ENCODE assay signal across 26 cellular contexts in genomic region chr20:58950603-58951002, GRCh38. TPM values are rescaled to one million over a fixed set of nuclear protein-coding genes. Genes with fewer than 3 reads are reported as not detected.
DNase-seq lines count a peak whose midpoint lies in the region; FAIRE-seq and TF ChIP-seq lines count a peak whose summit lies in the region.
"Had no signal": no experiment of that assay in that cellular context is flagged by ENCODE, and none has a peak within 500 bp of the region (broad histone marks: within the 10 kb centered on the region; RNA-seq: fewer than 3 reads in every experiment).

No MANE protein-coding gene starts in this region.

- POLR2A ChIA-PET in MCF 10A (lab: Yijun Ruan, JAX), result no interaction called here
- POLR2A ChIA-PET in OCI-LY7 (lab: Charles Lee), result interaction anchor here (0.6 kb wide), 1 partner anchor 132 kb away, joined by 3 read pairs; no protein-coding TSS in a partner anchor

- H3K9me3 Mint-ChIP-seq in MCF 10A (ENCODE audit: unreplicated experiment), result no peaks in the 10 kb centered on the region
- H3K9me3 Mint-ChIP-seq: activated CD4-positive, alpha-beta T cell treated with anti-CD3 and anti-CD28 coated beads, Interleukin-2, amount 10 ng/mL, durations not matched to agents 24 days and 14 days; activated T-cell treated with anti-CD3 and anti-CD28 coated beads, Interleukin-2, amount 50 U/mL, for 4 hours; natural killer cell treated with Interleukin-12 subunit alpha and Interleukin-12 subunit beta and Interleukin-15 and Interleukin-18, amount 100 ng/mL, for 72 hours had no signal

- no peaks in the 10 kb centered on the region for H3K4me1 Mint-ChIP-seq in MCF 10A (ENCODE audit: insufficient read depth, unreplicated experiment)
- H3K4me1 Mint-ChIP-seq: activated CD4-positive, alpha-beta T cell treated with anti-CD3 and anti-CD28 coated beads, Interleukin-2, amount 10 ng/mL, durations not matched to agents 24 days and 14 days; brain had no signal

- no peaks in the 10 kb centered on the region for H3K4me1 ChIP-seq in breast epithelium
- peaks cover 7% of the 10 kb centered on the region for H3K4me1 ChIP-seq in OCI-LY7 (ENCODE audit: insufficient read depth, low read length, poor library complexity, severe bottlenecking)
- no peaks in the 10 kb centered on the region for H3K4me1 ChIP-seq in small intestine (ENCODE audit: control insufficient read depth in 2 of 2, insufficient read depth in 1 of 2, low read depth in 1 of 2, low read length in 1 of 2)
- H3K4me1 ChIP-seq in effector memory CD4-positive, alpha-beta T cell (ENCODE audit: control insufficient read depth, insufficient read depth, low read length, poor library complexity, severe bottlenecking), result no peaks in the 10 kb centered on the region
- H3K4me1 ChIP-seq: adrenal gland, heart right ventricle, lower lobe of right lung, stomach, thyroid gland had no signal

- no peak for TF ChIP-seq CTCF in MCF 10A (IDR thresholded peaks at IDR 0.05; ENCODE audit: unreplicated experiment)
- no peak for TF ChIP-seq CTCF in breast epithelium (IDR thresholded peaks at IDR 0.05)
- TF ChIP-seq CTCF in OCI-LY7 (conservative IDR thresholded peaks at IDR 0.05; ENCODE audit: low read length), result peak; percentile 45; the same call in 1 of the 2 replicates
- peak; percentile 4 for TF ChIP-seq CTCF in bronchial epithelial cell (IDR thresholded peaks at IDR 0.05; ENCODE audit: insufficient read depth, low read length, severe bottlenecking)
- no peak for TF ChIP-seq CTCF in lower leg skin (IDR thresholded peaks at IDR 0.05)

- peaks cover 42% of the 10 kb centered on the region for H3K27me3 Mint-ChIP-seq in MCF 10A (ENCODE audit: insufficient read depth, unreplicated experiment)

- no peak overlapping the region for H3K4me3 Mint-ChIP-seq in MCF 10A (ENCODE audit: unreplicated experiment)
- H3K4me3 Mint-ChIP-seq: activated CD4-positive, alpha-beta T cell treated with anti-CD3 and anti-CD28 coated beads, Interleukin-2, amount 10 ng/mL, durations not matched to agents 24 days and 14 days; activated T-cell treated with anti-CD3 and anti-CD28 coated beads, Interleukin-2, amount 50 U/mL, for 4 hours; brain; natural killer cell treated with Interleukin-12 subunit alpha and Interleukin-12 subunit beta and Interleukin-15 and Interleukin-18, amount 100 ng/mL, for 72 hours had no signal

- no peaks in the 10 kb centered on the region for H4K20me1 ChIP-seq in OCI-LY7 (ENCODE audit: insufficient read depth, low read length)

- H3K4me3 ChIP-seq in breast epithelium, result no peak overlapping the region
- H3K4me3 ChIP-seq in OCI-LY7 (ENCODE audit: low read depth, low read length, poor library complexity, severe bottlenecking), result no peak overlapping the region
- no peak overlapping the region for H3K4me3 ChIP-seq in bronchial epithelial cell (ENCODE audit: low read depth, low read length)
- no peak overlapping the region for H3K4me3 ChIP-seq in small intestine (ENCODE audit: low read depth in 1 of 2, low read length in 2 of 2)
- H3K4me3 ChIP-seq in effector memory CD4-positive, alpha-beta T cell (ENCODE audit: insufficient read depth, low read depth, low read length, poor library complexity, severe bottlenecking), result no peak overlapping the region
- no peak overlapping the region for H3K4me3 ChIP-seq in lower leg skin (ENCODE audit: low read depth, poor library complexity, severe bottlenecking)
- H3K4me3 ChIP-seq: adrenal gland, heart right ventricle, lower lobe of right lung, stomach, thyroid gland had no signal

- CTCF ChIA-PET in MCF 10A (lab: Yijun Ruan, JAX), result interaction anchor here (0.6 kb wide), 2 partner anchors 261 to 487 kb away, joined by 3 read pairs; no protein-coding TSS in a partner anchor
- CTCF ChIA-PET in OCI-LY7 (lab: Charles Lee; ENCODE audit: unreplicated experiment), result no interaction called here

- no peak overlapping the region for H3K27ac Mint-ChIP-seq in MCF 10A (ENCODE audit: low read depth, unreplicated experiment)
- H3K27ac Mint-ChIP-seq: activated CD4-positive, alpha-beta T cell treated with anti-CD3 and anti-CD28 coated beads, Interleukin-2, amount 10 ng/mL, durations not matched to agents 24 days and 14 days; brain; natural killer cell treated with Interleukin-12 subunit alpha and Interleukin-12 subunit beta and Interleukin-15 and Interleukin-18, amount 100 ng/mL, for 72 hours had no signal

- no peak for TF ChIP-seq POLR2A in breast epithelium (IDR thresholded peaks at IDR 0.05)
- TF ChIP-seq POLR2A in lower leg skin (IDR thresholded peaks at IDR 0.05), result no peak

- BruUV-seq in MCF 10A (replicated peaks; lab: Mats Ljungman, UMichigan) (no TSS peak), OCI-LY7 (replicated peaks; lab: Mats Ljungman, UMichigan) (no TSS peak)

- H3K36me3 ChIP-seq in breast epithelium, result no peaks in the 10 kb centered on the region
- no peaks in the 10 kb centered on the region for H3K36me3 ChIP-seq in OCI-LY7 (ENCODE audit: insufficient read depth, low read length)
- no peaks in the 10 kb centered on the region for H3K36me3 ChIP-seq in bronchial epithelial cell (ENCODE audit: control insufficient read depth, insufficient read depth, low read length)
- no peaks in the 10 kb centered on the region for H3K36me3 ChIP-seq in small intestine (ENCODE audit: control insufficient read depth in 2 of 2, insufficient read depth in 2 of 2, low read length in 2 of 2)
- H3K36me3 ChIP-seq in effector memory CD4-positive, alpha-beta T cell (ENCODE audit: control insufficient read depth, insufficient read depth, low read length), result no peaks in the 10 kb centered on the region
- H3K36me3 ChIP-seq: adrenal gland, heart right ventricle, lower lobe of right lung, stomach, thyroid gland had no signal

- WGBS in small intestine, 3 donors, result 79 to 84% (median 80%) methylated on average over 5 of the region's 5 CpGs
- WGBS in lower leg skin, 2 donors, result 87% methylated on average over 5 of the region's 5 CpGs

- H3K9me3 ChIP-seq in breast epithelium, result no peaks in the 10 kb centered on the region
- H3K9me3 ChIP-seq in OCI-LY7 (ENCODE audit: low read length), result no peaks in the 10 kb centered on the region
- no peaks in the 10 kb centered on the region for H3K9me3 ChIP-seq in small intestine (ENCODE audit: control insufficient read depth, low read depth)
- H3K9me3 ChIP-seq in effector memory CD4-positive, alpha-beta T cell (ENCODE audit: control insufficient read depth, low read length), result no peaks in the 10 kb centered on the region
- H3K9me3 ChIP-seq: adrenal gland, heart right ventricle, lower lobe of right lung, stomach, thyroid gland had no signal

- DNase-seq in MCF 10A (ENCODE audit: unreplicated experiment) (peak; percentile 6), breast epithelium (ENCODE audit: low spot score in 2 of 2) (no peak), OCI-LY7 (ENCODE audit: low spot score) (no peak), bronchial epithelial cell (ENCODE audit: low read depth) (no peak), small intestine (peak; percentile 3), lower leg skin (ENCODE audit: low spot score in 2 of 2) (no peak)
- DNase-seq in effector memory CD4-positive, alpha-beta T cell, result no peak
- no peak for DNase-seq in activated naive CD4-positive, alpha-beta T cell (lab: John Stamatoyannopoulos, UW)
- DNase-seq: activated CD4-positive, alpha-beta T cell treated with anti-CD3 and anti-CD28 coated beads, Interleukin-2, amount 10 ng/mL, durations not matched to agents 24 days and 14 days; activated T-cell treated with anti-CD3 and anti-CD28 coated beads, Interleukin-2, amount 50 U/mL, for 4 hours; DMS79; foreskin melanocyte; GF-D8; heart right ventricle; kidney glomerular epithelial cell; lower lobe of right lung; NCI-H1417; NCI-H2029 treated with DMSO at 0.1 percent for 48 hours; NCI-H226; stimulated activated CD4-positive, alpha-beta T cell treated with anti-CD3 and anti-CD28 coated beads, Interleukin-1b, Interleukin-23, amount 100 ng/mL, for 48 hours; stomach; thyroid gland had no signal

- H3K27ac ChIP-seq in breast epithelium (no peak overlapping the region), OCI-LY7 (ENCODE audit: low read depth, low read length, poor library complexity, severe bottlenecking) (no peak overlapping the region), small intestine (ENCODE audit: low read depth in 1 of 2, low read length in 1 of 2) (no peak overlapping the region)
- H3K27ac ChIP-seq in effector memory CD4-positive, alpha-beta T cell (ENCODE audit: insufficient read depth, low read length, poor library complexity, severe bottlenecking), result no peak overlapping the region
- H3K27ac ChIP-seq: adrenal gland, heart right ventricle, lower lobe of right lung, stomach, thyroid gland, VCaP had no signal

- intact Hi-C loops in MCF 10A (cut with micrococcal nuclease) (no loop called here), breast epithelium (cut with DNase I; ENCODE audit: low total_unique reads) (loop anchor here (5.0 to 10.0 kb wide), 2 partner anchors 693 to 1114 kb away; no protein-coding TSS in a partner anchor), OCI-LY7 (cut with micrococcal nuclease; ENCODE audit: unreplicated experiment) (no loop called here), lower leg skin (cut with DNase I; ENCODE audit: low total_unique reads) (no loop called here)

- no peaks in the 10 kb centered on the region for H3K36me3 Mint-ChIP-seq in MCF 10A (ENCODE audit: insufficient read depth, unreplicated experiment)
- H3K36me3 Mint-ChIP-seq: brain; natural killer cell treated with Interleukin-12 subunit alpha and Interleukin-12 subunit beta and Interleukin-15 and Interleukin-18, amount 100 ng/mL, for 72 hours had no signal

- H3K4me2 ChIP-seq in OCI-LY7 (ENCODE audit: low read length), result no peak overlapping the region

- H3K79me2 ChIP-seq in OCI-LY7 (ENCODE audit: insufficient read depth, low read depth, low read length), result no peaks in the 10 kb centered on the region

- no peaks in the 10 kb centered on the region for H3K27me3 ChIP-seq in breast epithelium
- no peaks in the 10 kb centered on the region for H3K27me3 ChIP-seq in bronchial epithelial cell (ENCODE audit: control insufficient read depth, insufficient read depth, low read length)
- no peaks in the 10 kb centered on the region for H3K27me3 ChIP-seq in small intestine (ENCODE audit: control insufficient read depth in 2 of 2, insufficient read depth in 2 of 2, low read length in 2 of 2)
- H3K27me3 ChIP-seq in effector memory CD4-positive, alpha-beta T cell (replicated peaks; ENCODE audit: control insufficient read depth, insufficient read depth, low read length, poor library complexity, severe bottlenecking), result no peaks in the 10 kb centered on the region
- H3K27me3 ChIP-seq: adrenal gland, heart right ventricle, stomach, thyroid gland had no signal

- H2AFZ ChIP-seq in OCI-LY7 (ENCODE audit: low read length), result no peak overlapping the region

- no peak for FAIRE-seq in bronchial epithelial cell (lab: Jason Lieb, UNC)
- FAIRE-seq in small intestine (lab: Jason Lieb, UNC), result no peak

- no peaks in the 10 kb centered on the region for H3K9me2 ChIP-seq in OCI-LY7 (ENCODE audit: insufficient read depth, low read length)

RNA-seq across cellular contexts. Expression of gene NELFCD, which starts 30.5 kb away (rescaled TPM):
- total RNA-seq in MCF 10A (2022), result 59.6 and 79.8 TPM in 2 replicates
- total RNA-seq in breast epithelium, result 10 to 100 TPM; 50.1 to 78.7 (median 77.7) TPM
- 83.4 and 90.7 TPM in 2 replicates for total RNA-seq in OCI-LY7 (2014; rRNA removed; shearing (Covaris generic))
- total RNA-seq in OCI-LY7 (2022), result 143 and 155 TPM in 2 replicates
- 27.4 and 32.3 TPM in 2 replicates for total RNA-seq in bronchial epithelial cell
- 10 to 100 TPM; 29.5 to 45.2 (median 44.4) TPM for polyA plus RNA-seq in small intestine
- 10 to 100 TPM; 36.9 to 53.8 (median 44.6) TPM for total RNA-seq in lower leg skin

RNA-seq across cellular contexts. Expression of gene CTSZ, which starts 56.5 kb away (rescaled TPM):
- 96.6 and 103 TPM in 2 replicates for total RNA-seq in MCF 10A (2022)
- total RNA-seq in breast epithelium, result 100 to 1,000 TPM; 135 to 238 (median 181) TPM
- 47.2 and 50.5 TPM in 2 replicates for total RNA-seq in OCI-LY7 (2014; rRNA removed; shearing (Covaris generic))
- total RNA-seq in OCI-LY7 (2022), result 81.5 and 114 TPM in 2 replicates
- total RNA-seq in bronchial epithelial cell, result 73.7 and 87.8 TPM in 2 replicates
- 100 to 1,000 TPM; 180 to 277 (median 185) TPM for polyA plus RNA-seq in small intestine
- 10 to 100 TPM; 30.1 to 64.1 (median 40.0) TPM for total RNA-seq in lower leg skin

Comparison
In these comparisons a context has a peak if more than half of its experiments do, and no peak if none do; other contexts are left out.
1. DNase-seq: peak in MCF 10A (single experiment) and small intestine (single experiment); none in breast epithelium (0 of 2), OCI-LY7 (single experiment), bronchial epithelial cell (single experiment), effector memory CD4-positive, alpha-beta T cell (0 of 3), activated naive CD4-positive, alpha-beta T cell (0 of 4) and lower leg skin (0 of 2).
2. CTCF ChIP-seq: peak in OCI-LY7 (single experiment) and bronchial epithelial cell (single experiment); none in MCF 10A (single experiment), breast epithelium (0 of 3) and lower leg skin (0 of 3).